1 cellular context compared by ENCODE assay signal in genomic region chr13:102798653-102799543, GRCh38.
TF ChIP-seq lines count a peak whose summit lies in the region.

TSS of gene BIVM (plus strand) at chr13:102799119. CDS start at chr13:102807268, 8,149 bp downstream.
TSS of gene POGLUT2 (minus strand) at chr13:102798976. CDS start at chr13:102798670, 306 bp downstream.

TF ChIP-seq in HepG2, 621 proteins besides CTCF, POLR2A, EP300 and RAD21 (continued from another document and continues in another):
- TF ChIP-seq HOMEZ (CRISPR knock-in tag; IDR thresholded peaks at IDR 0.05; ENCODE audit: low read depth) (0 out of 2 replicates have a peak, but pooled peaks have one; percentile 10), ZFP91 (CRISPR knock-in tag; IDR thresholded peaks at IDR 0.05; ENCODE audit: borderline replicate concordance) (peak; percentile 69), SKI (IDR thresholded peaks at IDR 0.05; ENCODE audit: partially characterized antibody) (peak; percentile 12), GTF3A (CRISPR knock-in tag; conservative IDR thresholded peaks at IDR 0.05) (0 out of 2 replicates have a peak, but pooled peaks have one; percentile 52), MAF1 (CRISPR knock-in tag; IDR thresholded peaks at IDR 0.05; ENCODE audit: borderline replicate concordance) (no peak), ZNF44 (CRISPR knock-in tag; IDR thresholded peaks at IDR 0.05) (no peak), HMGXB3 (CRISPR knock-in tag; IDR thresholded peaks at IDR 0.05; ENCODE audit: borderline replicate concordance) (peak; percentile 100), EED (CRISPR knock-in tag; IDR thresholded peaks at IDR 0.05) (peak; percentile 86; the same call in 1 of the 2 replicates), KDM4B (CRISPR knock-in tag; IDR thresholded peaks at IDR 0.05) (no peak), KDM2A (CRISPR knock-in tag; IDR thresholded peaks at IDR 0.05; ENCODE audit: borderline replicate concordance, low read depth) (peak; percentile 62), ZUFSP (CRISPR knock-in tag; IDR thresholded peaks at IDR 0.05; ENCODE audit: borderline replicate concordance) (no peak), REST (IDR thresholded peaks at IDR 0.05; ENCODE audit: borderline replicate concordance in 1 of 2, low read depth in 1 of 2, low read length in 2 of 2) (no peak), SP1 (IDR thresholded peaks at IDR 0.05) (no peak), SP1 (CRISPR knock-in tag; IDR thresholded peaks at IDR 0.05) (peak; percentile 33; the same call in 1 of the 2 replicates), ZBTB39 (CRISPR knock-in tag; IDR thresholded peaks at IDR 0.05) (0 out of 2 replicates have a peak, but pooled peaks have one; percentile 42), NRL (CRISPR knock-in tag; IDR thresholded peaks at IDR 0.05; ENCODE audit: borderline replicate concordance) (peak; percentile 72), MXD3 (CRISPR knock-in tag; IDR thresholded peaks at IDR 0.05) (0 out of 2 replicates have a peak, but pooled peaks have one; percentile 21), ZNF121 (CRISPR knock-in tag; IDR thresholded peaks at IDR 0.05) (no peak), ZNF768 (CRISPR knock-in tag; IDR thresholded peaks at IDR 0.05) (no peak), ATF1 (CRISPR knock-in tag; IDR thresholded peaks at IDR 0.05) (peak; percentile 92), DBP (CRISPR knock-in tag; IDR thresholded peaks at IDR 0.05; ENCODE audit: not compliant biosample characterization) (no peak), TAF1 (CRISPR knock-in tag; IDR thresholded peaks at IDR 0.05) (peak; percentile 90), HNRNPH1 (optimal IDR thresholded peaks at IDR 0.05; ENCODE audit: low read depth, low read length) (no peak), ZNF513 (CRISPR knock-in tag; conservative IDR thresholded peaks at IDR 0.05) (no peak), PHF20 (CRISPR knock-in tag; IDR thresholded peaks at IDR 0.05) (peak; percentile 60; the same call in 1 of the 2 replicates), DMTF1 (CRISPR knock-in tag; IDR thresholded peaks at IDR 0.05) (no peak), CREB1 (IDR thresholded peaks at IDR 0.05) (peak; percentile 90), CREB1 (CRISPR knock-in tag; IDR thresholded peaks at IDR 0.05) (peak; percentile 96), ZNF883 (CRISPR knock-in tag; IDR thresholded peaks at IDR 0.05; ENCODE audit: not compliant biosample characterization) (peak; percentile 36), KDM1A (CRISPR knock-in tag; IDR thresholded peaks at IDR 0.05) (no peak), NKX3-1 (CRISPR knock-in tag; IDR thresholded peaks at IDR 0.05) (0 out of 2 replicates have a peak, but pooled peaks have one; percentile 43)
